In genomic region chr3:49701388-49702077, GRCh38 we compare ENCODE assay signal across 1 cellular context.
A peak's percentile ranks its signal among the peaks of the same experiment; 100 is the strongest.
TF ChIP-seq lines count a peak whose summit lies in the region.

No MANE protein-coding gene starts in this region.

TF ChIP-seq in IMR-90, 13 proteins besides CTCF, POLR2A, EP300 and RAD21:
- TF ChIP-seq SMC3 (IDR thresholded peaks at IDR 0.05; ENCODE audit: low read depth, low read length) (0 out of 2 replicates have a peak, but pooled peaks have one; percentile 13), BHLHE40 (IDR thresholded peaks at IDR 0.05; ENCODE audit: low read depth, low read length) (no peak), MAZ (IDR thresholded peaks at IDR 0.05; ENCODE audit: borderline replicate concordance, low read depth, low read length) (no peak)
